ENCODE assay signal across 15 cellular contexts in the genomic region with DNA sequence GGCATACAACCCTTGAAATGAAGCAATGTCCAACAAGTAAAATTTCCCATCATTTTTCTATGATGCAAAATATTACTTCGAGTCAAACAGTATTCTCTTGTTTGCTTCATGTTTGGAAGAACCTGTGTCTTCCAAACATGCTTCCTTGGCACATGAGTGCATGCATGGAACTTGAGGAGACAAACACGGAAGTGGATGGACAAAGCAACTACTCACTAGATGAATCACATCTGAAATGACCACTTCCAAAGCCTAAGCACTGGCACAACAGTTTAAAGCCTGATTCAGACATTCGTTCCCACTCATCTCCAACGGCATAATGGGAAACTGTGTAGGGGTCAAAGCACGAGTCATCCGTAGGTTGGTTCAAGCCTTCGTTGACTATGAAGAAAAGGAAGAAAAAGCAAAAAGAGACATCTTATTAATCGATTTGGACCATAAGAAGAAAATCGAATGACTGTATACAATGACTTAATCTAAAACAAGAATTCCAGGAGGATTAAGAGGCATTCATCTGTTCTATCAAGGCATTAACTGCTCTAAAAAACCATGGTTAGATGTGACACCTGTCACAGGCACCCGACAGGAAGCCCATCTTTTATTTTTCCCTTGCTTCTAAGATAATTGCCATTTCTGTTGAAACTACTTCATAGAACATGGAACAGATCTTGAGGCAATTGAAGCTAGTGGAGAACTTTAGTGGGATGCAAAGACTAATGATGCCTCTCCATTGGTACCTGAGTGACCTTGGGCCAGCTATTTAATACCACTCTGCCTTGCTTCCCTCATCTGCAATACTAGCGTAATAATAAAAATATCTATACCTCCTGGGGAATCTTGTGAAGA. TPM values are rescaled to one million over a fixed set of nuclear protein-coding genes. Genes with fewer than 3 reads are reported as not detected.
DNase-seq lines count a peak whose midpoint lies in the region; ATAC-seq and TF ChIP-seq lines count a peak whose summit lies in the region.
"Had no signal": no experiment of that assay in that cellular context is flagged by ENCODE, and none has a peak within 500 bp of the region (broad histone marks: within the 10 kb centered on the region; RNA-seq: fewer than 3 reads in every experiment).

No MANE protein-coding gene starts in this region.

- no peak for TF ChIP-seq CTCF in BJ (IDR thresholded peaks at IDR 0.05; ENCODE audit: insufficient read depth, low read depth, low read length)
- TF ChIP-seq CTCF in choroid plexus epithelial cell (conservative IDR thresholded peaks at IDR 0.05; ENCODE audit: low read depth, low read length) = no peak
- TF ChIP-seq CTCF in upper lobe of right lung (IDR thresholded peaks at IDR 0.05) = no peak

- no peak for ATAC-seq in upper lobe of right lung
- ATAC-seq: Panc1 had no signal

- POLR2A ChIA-PET in BJ (lab: Charles Lee) = no interaction called here

- CTCF ChIA-PET in BJ (lab: Yijun Ruan, JAX) = no interaction called here

- H3K4me3 ChIP-seq in BJ (ENCODE audit: low read depth, low read length) = no peak overlapping the region
- H3K4me3 ChIP-seq in choroid plexus epithelial cell (ENCODE audit: low read depth, low read length) = no peak overlapping the region
- H3K4me3 ChIP-seq in upper lobe of right lung = no peak overlapping the region
- H3K4me3 ChIP-seq: left ventricle myocardium inferior had no signal

- H3K27me3 ChIP-seq in BJ (ENCODE audit: control insufficient read depth, insufficient read depth, low read length) (no peaks in the 10 kb centered on the region), upper lobe of right lung (no peaks in the 10 kb centered on the region)
- H3K27me3 ChIP-seq: BE2C had no signal

- peak; percentile 17 for DNase-seq in BJ (ENCODE audit: low read depth)
- DNase-seq in HT1080 (ENCODE audit: low read depth) = peak; percentile 86
- peak; percentile 77 for DNase-seq in choroid plexus epithelial cell (ENCODE audit: low read depth)
- DNase-seq in myocyte (ENCODE audit: low read depth) = peak; percentile 43
- no peak for DNase-seq in pons (ENCODE audit: low spot score)
- DNase-seq in upper lobe of right lung = no peak
- no peak for DNase-seq in NCI-H446 (lab: John Stamatoyannopoulos, UW)
- no peak for DNase-seq in SIG-M5 treated with dmso at 0.1 percent for 504 hours (lab: John Stamatoyannopoulos, UW; ENCODE audit: unreplicated experiment)
- DNase-seq: activated CD4-positive, alpha-beta memory T cell treated with anti-CD3 and anti-CD28 coated beads, Interleukin-2, amount 10 ng/mL, durations not matched to agents 7 days and 5 days; BE2C; left ventricle myocardium inferior; NCI-H2029; posterior cingulate gyrus; stimulated activated CD4-positive, alpha-beta T cell treated with anti-CD3 and anti-CD28 coated beads, Interleukin-15, amount 100 ng/mL, for 24 hours had no signal

- no peak overlapping the region for H3K27ac ChIP-seq in upper lobe of right lung
- H3K27ac ChIP-seq: left ventricle myocardium inferior had no signal

- peaks cover 39% of the 10 kb centered on the region for H3K36me3 ChIP-seq in BJ (ENCODE audit: control insufficient read depth, insufficient read depth, low read length)
- peaks cover 73% of the 10 kb centered on the region for H3K36me3 ChIP-seq in upper lobe of right lung

- no peaks in the 10 kb centered on the region for H3K9me3 ChIP-seq in upper lobe of right lung
- H3K9me3 ChIP-seq: BE2C, left ventricle myocardium inferior had no signal

- no peaks in the 10 kb centered on the region for H3K4me1 ChIP-seq in upper lobe of right lung
- H3K4me1 ChIP-seq: left ventricle myocardium inferior had no signal

- intact Hi-C loops in upper lobe of right lung (cut with DNase I) = no loop called here

RNA-seq across cellular contexts. Expression of a gene that starts 56.0 kb away (rescaled TPM):
- polyA plus RNA-seq in BJ (2011; rRNA removed) = 83.0 and 92.0 TPM in 2 replicates
- 62.3 and 79.4 TPM in 2 replicates for polyA minus RNA-seq in BJ (2011; rRNA and poly(A)+ RNA removed)
- 25.2 and 28.9 TPM in 2 replicates for total RNA-seq in HT1080 (2014; rRNA removed; shearing (Covaris generic))
- 148 and 151 TPM in 2 replicates for polyA plus RNA-seq in HT1080 (2015; cell fraction: cytosol; rRNA removed)
- polyA plus RNA-seq in HT1080 (2015; cell fraction: nucleus; rRNA removed) = 268 and 283 TPM in 2 replicates
- total RNA-seq in myocyte (11.9 and 13.7 TPM in 2 replicates), upper lobe of right lung (71.0 TPM)
- 102 TPM for polyA plus RNA-seq in myocyte (2012)

Comparison
In these comparisons a context has a peak if more than half of its experiments do, and no peak if none do; other contexts are left out.
1. DNase-seq: peak in BJ (single experiment), HT1080 (single experiment), choroid plexus epithelial cell (single experiment) and myocyte (single experiment); none in pons (single experiment), upper lobe of right lung (single experiment), NCI-H446 (0 of 2) and SIG-M5 treated with dmso at 0.1 percent for 504 hours (single experiment).